ENCODE assay signal across 27 cellular contexts in the genomic region with DNA sequence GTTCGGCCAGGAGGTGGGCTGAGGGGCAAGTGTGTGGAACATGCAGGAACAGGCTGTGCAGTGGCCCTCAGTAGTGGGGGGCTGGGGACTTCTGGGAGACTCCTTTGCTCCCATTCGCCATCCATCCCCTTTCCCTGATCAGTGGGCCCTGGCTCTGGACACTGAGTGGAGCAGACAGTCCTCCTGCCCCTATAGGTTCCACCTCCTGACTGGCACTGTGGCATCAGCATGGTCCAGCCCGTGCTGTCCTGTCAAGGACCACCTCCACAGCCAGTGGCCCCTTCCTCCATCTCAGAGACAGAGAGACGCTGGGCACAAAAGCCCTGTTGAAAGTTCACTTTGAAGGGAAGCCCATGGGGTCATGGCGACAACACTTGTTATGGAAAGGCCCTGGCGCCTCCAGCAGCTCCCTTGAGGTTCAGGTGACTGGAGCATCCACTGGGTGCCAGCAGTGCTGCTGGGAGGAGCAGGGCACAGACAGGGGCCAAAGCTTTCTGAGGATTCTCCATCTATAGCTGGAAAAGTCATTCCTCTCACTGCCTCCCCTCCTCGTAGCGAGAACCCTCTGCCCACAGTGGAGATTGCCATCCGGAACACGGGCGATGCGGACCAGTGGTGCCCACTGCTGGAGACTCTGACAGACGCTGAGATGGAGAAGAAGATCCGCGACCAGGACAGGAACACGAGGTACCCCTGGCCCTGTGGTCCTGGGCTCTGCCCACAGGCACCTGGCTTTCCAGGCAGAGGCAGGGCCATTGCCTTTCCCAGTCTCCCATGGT. TPM values are rescaled to one million over a fixed set of nuclear protein-coding genes. Genes with fewer than 3 reads are reported as not detected.
DNase-seq lines count a peak whose midpoint lies in the region; ATAC-seq and TF ChIP-seq lines count a peak whose summit lies in the region.
"Had no signal": no experiment of that assay in that cellular context is flagged by ENCODE, and none has a peak within 500 bp of the region (broad histone marks: within the 10 kb centered on the region; RNA-seq: fewer than 3 reads in every experiment).

No MANE protein-coding gene starts in this region.

- peak; percentile 5 for TF ChIP-seq CTCF in GM06990 (IDR thresholded peaks at IDR 0.05; ENCODE audit: insufficient read depth, low read length, poor library complexity, severe bottlenecking)
- TF ChIP-seq CTCF in chondrocyte (IDR thresholded peaks at IDR 0.05): no peak
- TF ChIP-seq CTCF in spleen (IDR thresholded peaks at IDR 0.05 in 8 of 11, conservative IDR thresholded peaks at IDR 0.05 in 3 of 11): no peak

- H3K36me3 ChIP-seq in GM06990 (ENCODE audit: control insufficient read depth, insufficient read depth, low read length) (peaks cover 43% of the 10 kb centered on the region), spleen (peaks cover 0 to 90% (median 78%) of the 10 kb centered on the region in 6 donors)
- H3K36me3 ChIP-seq in CD8-positive, alpha-beta memory T cell (ENCODE audit: insufficient read depth, low read length): peaks cover 4% of the 10 kb centered on the region
- H3K36me3 ChIP-seq: neural progenitor cell had no signal

- DNase-seq in GM06990 (ENCODE audit: extremely low read depth, insufficient read length) (no peak), chondrocyte (ENCODE audit: low spot score) (peak; percentile 80), right cardiac atrium (peak in 1 of 3 donors; percentile 49), spleen (peak; percentile 63), SIG-M5 (lab: John Stamatoyannopoulos, UW) (no peak), DMS153 (lab: John Stamatoyannopoulos, UW) (no peak), occipital lobe (lab: John Stamatoyannopoulos, UW) (no peak)
- no peak for DNase-seq in CD8-positive, alpha-beta memory T cell
- DNase-seq: ACHN; activated CD4-positive, alpha-beta T cell treated with anti-CD3 and anti-CD28 coated beads, Interleukin-2, amount 50 U/mL, for 4 hours; activated CD8-positive, alpha-beta memory T cell treated with anti-CD3 and anti-CD28 coated beads, Interleukin-2, amount 50 U/mL, for 4 hours; Calu3; glutamatergic neuron; H9; NCI-H1417; NCI-H2081 treated with DMSO at 0.1 percent for 48 hours; NCI-H446 treated with DMSO at 0.1 percent for 48 hours; PC-9; stimulated activated CD4-positive, alpha-beta T cell treated with anti-CD3 and anti-CD28 coated beads, Interleukin-4, amount 100 ng/mL, for 1 hour; stimulated activated naive CD4-positive, alpha-beta T cell treated with Interleukin-2 at 50 U/mL for 16 hours had no signal

- no peaks in the 10 kb centered on the region for H3K27me3 Mint-ChIP-seq in chondrocyte (ENCODE audit: low read depth)
- H3K27me3 Mint-ChIP-seq in CD8-positive, alpha-beta memory T cell: no peaks in the 10 kb centered on the region
- H3K27me3 Mint-ChIP-seq: IgD-negative memory B cell had no signal

- H3K4me3 ChIP-seq in GM06990 (replicated peaks; ENCODE audit: low read depth, low read length) (no peak overlapping the region), right cardiac atrium (ENCODE audit: low read length) (no peak overlapping the region), spleen (no peak overlapping the region)
- no peak overlapping the region for H3K4me3 ChIP-seq in CD8-positive, alpha-beta memory T cell (ENCODE audit: low read length)
- H3K4me3 ChIP-seq: neural progenitor cell, PC-9, tibial nerve had no signal

- WGBS in right cardiac atrium: 78% methylated on average over 16 of the region's 16 CpGs
- 87 to 95% (median 91%) methylated on average over 16 of the region's 16 CpGs for WGBS in spleen, 5 donors

- CTCF ChIA-PET in CD8-positive, alpha-beta memory T cell (lab: Charles Lee): interaction anchor here (1.4 kb wide), 1 partner anchor 17 kb away, joined by 5 read pairs; no protein-coding TSS in a partner anchor

- peaks cover 4% of the 10 kb centered on the region for H3K9me3 Mint-ChIP-seq in chondrocyte (ENCODE audit: low read depth)
- H3K9me3 Mint-ChIP-seq in CD8-positive, alpha-beta memory T cell: no peaks in the 10 kb centered on the region
- H3K9me3 Mint-ChIP-seq: activated T-helper 2 cell treated with anti-CD3 and anti-CD28 coated beads, Interferon-gamma antibody, Interleukin-2, Interleukin-4, amounts not matched to agents 10 μg/mL and 5 μg/mL and 100 μg/mL, durations not matched to agents 14 hours and 24 hours and 36 hours; IgD-negative memory B cell; neural progenitor cell had no signal

- no peak for ATAC-seq in right cardiac atrium
- ATAC-seq: left lobe of liver had no signal

- TF ChIP-seq POLR2A in spleen (IDR thresholded peaks at IDR 0.05): no peak

- H3K27me3 ChIP-seq in GM06990 (replicated peaks; ENCODE audit: control insufficient read depth, insufficient read depth, low read length): no peaks in the 10 kb centered on the region
- no peaks in the 10 kb centered on the region for H3K27me3 ChIP-seq in right cardiac atrium (ENCODE audit: control insufficient read depth, insufficient read depth)
- H3K27me3 ChIP-seq in spleen (replicated peaks in 1 of 7): no peaks in the 10 kb centered on the region
- no peaks in the 10 kb centered on the region for H3K27me3 ChIP-seq in CD8-positive, alpha-beta memory T cell (ENCODE audit: insufficient read depth, low read length, poor library complexity, severe bottlenecking)
- H3K27me3 ChIP-seq: neural progenitor cell, tibial nerve had no signal

- H3K4me1 ChIP-seq in right cardiac atrium (ENCODE audit: control insufficient read depth, insufficient read depth, low read length): peaks cover 9% of the 10 kb centered on the region
- H3K4me1 ChIP-seq in spleen: peaks cover 3 to 44% (median 21%) of the 10 kb centered on the region in 6 donors
- H3K4me1 ChIP-seq in CD8-positive, alpha-beta memory T cell (ENCODE audit: insufficient read depth, low read length): peaks cover 4% of the 10 kb centered on the region

- no peaks in the 10 kb centered on the region for H3K9me3 ChIP-seq in right cardiac atrium (ENCODE audit: control insufficient read depth, low read length)
- H3K9me3 ChIP-seq in spleen: no peaks in the 10 kb centered on the region
- no peaks in the 10 kb centered on the region for H3K9me3 ChIP-seq in CD8-positive, alpha-beta memory T cell (ENCODE audit: low read length)

- H3K36me3 Mint-ChIP-seq in chondrocyte (ENCODE audit: low read depth): peaks cover 26% of the 10 kb centered on the region
- peaks cover 0 to 51% (median 14%) of the 10 kb centered on the region in 3 donors for H3K36me3 Mint-ChIP-seq in CD8-positive, alpha-beta memory T cell
- H3K36me3 Mint-ChIP-seq: IgD-negative memory B cell had no signal

- H3K27ac Mint-ChIP-seq in chondrocyte (ENCODE audit: unreplicated experiment): no peak overlapping the region
- H3K27ac Mint-ChIP-seq in CD8-positive, alpha-beta memory T cell: peak overlapping the region in 1 of 8 donors; percentile 64
- H3K27ac Mint-ChIP-seq: activated T-helper 2 cell treated with anti-CD3 and anti-CD28 coated beads, Interferon-gamma antibody, Interleukin-2, Interleukin-4, amounts not matched to agents 10 μg/mL and 5 μg/mL and 100 μg/mL, durations not matched to agents 14 hours and 24 hours and 36 hours had no signal

- intact Hi-C loops in right cardiac atrium (cut with DNase I): no loop called here
- intact Hi-C loops in spleen (cut with DNase I; ENCODE audit: low total_unique reads): no loop called here

- H3K4me1 Mint-ChIP-seq in chondrocyte (ENCODE audit: low read depth): peaks cover 43% of the 10 kb centered on the region
- H3K4me1 Mint-ChIP-seq in CD8-positive, alpha-beta memory T cell: peaks cover 15 to 28% (median 19%) of the 10 kb centered on the region in 3 donors

- no peak overlapping the region for H3K4me3 Mint-ChIP-seq in chondrocyte (ENCODE audit: unreplicated experiment)
- no peak overlapping the region for H3K4me3 Mint-ChIP-seq in CD8-positive, alpha-beta memory T cell
- H3K4me3 Mint-ChIP-seq: brain, H9, neural progenitor cell had no signal

- POLR2A ChIA-PET in CD8-positive, alpha-beta memory T cell (lab: Charles Lee): no interaction called here

- peak overlapping the region; percentile 63 for H3K27ac ChIP-seq in right cardiac atrium (ENCODE audit: low read length)
- H3K27ac ChIP-seq in spleen: no peak overlapping the region
- no peak overlapping the region for H3K27ac ChIP-seq in CD8-positive, alpha-beta memory T cell (ENCODE audit: low read depth, low read length)
- H3K27ac ChIP-seq: neural progenitor cell, PC-9 had no signal

RNA-seq across cellular contexts. Expression of a gene that starts 5.6 kb away (rescaled TPM):
- total RNA-seq in chondrocyte (1.3 to 4.6 TPM (median 2.0 TPM) in 3 replicates), right cardiac atrium (10 to 100 TPM in 2 of 4 donors, 1 to 10 TPM in 2; 6.1 to 11.6 (median 9.2) TPM), spleen (10 to 100 TPM; 10.2 to 62.8 (median 30.4) TPM), occipital lobe (0.62 TPM)
- polyA plus RNA-seq in right cardiac atrium (5.0 TPM), spleen (10 to 100 TPM; 16.1 to 18.8 (median 17.9) TPM)
- 1 to 10 TPM; 5.4 to 5.8 TPM for total RNA-seq in CD8-positive, alpha-beta memory T cell
- 0.28 TPM for polyA plus RNA-seq in CD8-positive, alpha-beta memory T cell
- total RNA-seq: MCF 10A had no signal

RNA-seq across cellular contexts. Expression of a gene that starts 24.5 kb away (rescaled TPM):
- 14.5 to 14.9 TPM (median 14.8 TPM) in 3 replicates for total RNA-seq in chondrocyte
- 10 to 100 TPM; 12.0 to 27.2 (median 21.0) TPM for total RNA-seq in right cardiac atrium
- polyA plus RNA-seq in right cardiac atrium: 23.4 TPM
- total RNA-seq in spleen: 10 to 100 TPM; 12.0 to 21.7 (median 16.9) TPM
- 10 to 100 TPM; 15.6 to 23.5 (median 16.2) TPM for polyA plus RNA-seq in spleen
- 1 to 10 TPM; 7.1 to 9.0 TPM for total RNA-seq in CD8-positive, alpha-beta memory T cell
- polyA plus RNA-seq in CD8-positive, alpha-beta memory T cell: 5.2 TPM
- total RNA-seq in occipital lobe: 8.4 TPM

RNA-seq across cellular contexts. Expression of a gene that starts 46.4 kb away (rescaled TPM):
- 102 to 133 TPM (median 114 TPM) in 3 replicates for total RNA-seq in chondrocyte
- total RNA-seq in right cardiac atrium: 10 to 100 TPM; 48.8 to 55.9 (median 49.4) TPM
- polyA plus RNA-seq in right cardiac atrium: 41.1 TPM
- total RNA-seq in spleen: 100 to 1,000 TPM in 2 of 7 donors, 10 to 100 TPM in 5; 72.8 to 166 (median 84.6) TPM
- 100 to 1,000 TPM in 1 of 3 donors, 10 to 100 TPM in 2; 64.2 to 100 (median 86.9) TPM for polyA plus RNA-seq in spleen
- total RNA-seq in CD8-positive, alpha-beta memory T cell: 100 to 1,000 TPM; 113 to 120 TPM
- 40.4 TPM for polyA plus RNA-seq in CD8-positive, alpha-beta memory T cell
- total RNA-seq in occipital lobe: 19.7 TPM

Comparison
In these comparisons a context has a peak if more than half of its experiments do, and no peak if none do; other contexts are left out.
1. DNase-seq: peak in chondrocyte (single experiment) and spleen (single experiment); none in GM06990 (single experiment), SIG-M5 (single experiment), DMS153 (single experiment), CD8-positive, alpha-beta memory T cell (0 of 5) and occipital lobe (single experiment).